Comparison of ENCODE assay signal across 1 cellular context in the genomic region with DNA sequence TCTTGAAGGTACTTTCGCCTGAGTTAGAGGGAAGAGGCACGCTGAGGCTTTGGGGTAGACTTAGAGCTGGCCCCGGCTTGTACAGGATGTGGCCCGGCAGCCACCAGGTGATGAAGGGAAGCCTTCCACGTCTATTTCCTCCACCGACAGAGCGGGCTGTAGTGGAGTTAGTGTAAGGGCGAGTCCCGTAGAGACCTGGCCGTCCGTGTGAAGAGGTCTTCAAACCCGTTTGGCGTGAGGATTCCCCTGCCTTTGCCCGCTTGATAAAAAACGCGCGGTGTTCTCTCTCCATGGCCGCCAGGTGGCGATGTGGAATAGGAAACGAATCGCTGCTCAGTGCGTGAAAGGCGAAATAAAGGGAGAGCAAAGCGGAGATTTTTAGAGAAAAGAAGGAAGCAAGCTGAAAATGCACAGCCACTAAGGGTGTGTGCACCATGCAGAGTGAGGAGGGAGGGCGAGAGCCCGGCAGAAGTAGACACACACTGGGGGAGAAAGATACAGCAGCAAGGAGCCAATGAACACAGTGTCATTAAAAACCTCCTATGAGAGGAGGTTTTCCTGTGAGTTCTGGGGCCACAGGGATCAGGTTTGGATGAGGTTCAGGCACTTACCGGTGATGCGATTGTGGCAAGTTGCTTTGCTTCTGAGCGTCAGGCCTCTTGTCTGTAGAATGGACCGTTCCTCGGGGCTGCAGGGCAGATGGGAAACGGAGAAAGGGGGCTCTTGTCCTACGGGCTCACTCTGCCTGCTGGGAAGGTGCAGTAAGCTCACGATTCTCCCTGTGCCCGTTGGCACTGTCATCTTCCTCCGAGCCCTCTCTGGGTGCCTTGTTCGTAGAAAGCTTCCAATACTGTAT.
TF ChIP-seq lines count a peak whose summit lies in the region.

No MANE protein-coding gene starts in this region.

TF ChIP-seq in K562, 482 proteins besides CTCF, POLR2A, EP300 and RAD21 (continued from another document and continues in another):
- TF ChIP-seq, protein P1, sequence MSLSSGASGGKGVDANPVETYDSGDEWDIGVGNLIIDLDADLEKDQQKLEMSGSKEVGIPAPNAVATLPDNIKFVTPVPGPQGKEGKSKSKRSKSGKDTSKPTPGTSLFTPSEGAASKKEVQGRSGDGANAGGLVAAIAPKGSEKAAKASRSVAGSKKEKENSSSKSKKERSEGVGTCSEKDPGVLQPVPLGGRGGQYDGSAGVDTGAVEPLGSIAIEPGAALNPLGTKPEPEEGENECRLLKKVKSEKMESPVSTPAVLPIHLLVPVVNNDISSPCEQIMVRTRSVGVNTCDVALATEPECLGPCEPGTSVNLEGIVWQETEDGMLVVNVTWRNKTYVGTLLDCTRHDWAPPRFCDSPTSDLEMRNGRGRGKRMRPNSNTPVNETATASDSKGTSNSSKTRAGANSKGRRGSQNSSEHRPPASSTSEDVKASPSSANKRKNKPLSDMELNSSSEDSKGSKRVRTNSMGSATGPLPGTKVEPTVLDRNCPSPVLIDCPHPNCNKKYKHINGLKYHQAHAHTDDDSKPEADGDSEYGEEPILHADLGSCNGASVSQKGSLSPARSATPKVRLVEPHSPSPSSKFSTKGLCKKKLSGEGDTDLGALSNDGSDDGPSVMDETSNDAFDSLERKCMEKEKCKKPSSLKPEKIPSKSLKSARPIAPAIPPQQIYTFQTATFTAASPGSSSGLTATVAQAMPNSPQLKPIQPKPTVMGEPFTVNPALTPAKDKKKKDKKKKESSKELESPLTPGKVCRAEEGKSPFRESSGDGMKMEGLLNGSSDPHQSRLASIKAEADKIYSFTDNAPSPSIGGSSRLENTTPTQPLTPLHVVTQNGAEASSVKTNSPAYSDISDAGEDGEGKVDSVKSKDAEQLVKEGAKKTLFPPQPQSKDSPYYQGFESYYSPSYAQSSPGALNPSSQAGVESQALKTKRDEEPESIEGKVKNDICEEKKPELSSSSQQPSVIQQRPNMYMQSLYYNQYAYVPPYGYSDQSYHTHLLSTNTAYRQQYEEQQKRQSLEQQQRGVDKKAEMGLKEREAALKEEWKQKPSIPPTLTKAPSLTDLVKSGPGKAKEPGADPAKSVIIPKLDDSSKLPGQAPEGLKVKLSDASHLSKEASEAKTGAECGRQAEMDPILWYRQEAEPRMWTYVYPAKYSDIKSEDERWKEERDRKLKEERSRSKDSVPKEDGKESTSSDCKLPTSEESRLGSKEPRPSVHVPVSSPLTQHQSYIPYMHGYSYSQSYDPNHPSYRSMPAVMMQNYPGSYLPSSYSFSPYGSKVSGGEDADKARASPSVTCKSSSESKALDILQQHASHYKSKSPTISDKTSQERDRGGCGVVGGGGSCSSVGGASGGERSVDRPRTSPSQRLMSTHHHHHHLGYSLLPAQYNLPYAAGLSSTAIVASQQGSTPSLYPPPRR (CRISPR knock-in tag; IDR thresholded peaks at IDR 0.05; ENCODE audit: borderline replicate concordance): no peak
- TF ChIP-seq E2F5 (CRISPR knock-in tag; IDR thresholded peaks at IDR 0.05) (0 out of 2 replicates have a peak, but pooled peaks have one; percentile 9), C11orf30 (IDR thresholded peaks at IDR 0.05; ENCODE audit: low read depth) (no peak), ARHGAP35 (IDR thresholded peaks at IDR 0.05; ENCODE audit: partially characterized antibody) (no peak), HIVEP1 (CRISPR knock-in tag; IDR thresholded peaks at IDR 0.05) (no peak), SP1 (CRISPR knock-in tag; IDR thresholded peaks at IDR 0.05) (peak; percentile 60), ARID4B (CRISPR knock-in tag; IDR thresholded peaks at IDR 0.05) (no peak), FOS (IDR thresholded peaks at IDR 0.05; ENCODE audit: extremely low read depth, insufficient read length) (no peak), EHMT2 (IDR thresholded peaks at IDR 0.05) (no peak), ZBTB7A (IDR thresholded peaks at IDR 0.05; ENCODE audit: borderline replicate concordance, control insufficient read depth, low read depth, low read length) (no peak), E2F8 (IDR thresholded peaks at IDR 0.05; ENCODE audit: low read depth, partially characterized antibody) (peak; percentile 28), ZNF436 (CRISPR knock-in tag; IDR thresholded peaks at IDR 0.05) (no peak), NR1H2 (CRISPR knock-in tag; IDR thresholded peaks at IDR 0.05) (no peak), ZFP36 (IDR thresholded peaks at IDR 0.05; ENCODE audit: low read depth, low read length, partially characterized antibody) (no peak), RB1 (IDR thresholded peaks at IDR 0.05; ENCODE audit: low read depth) (peak; percentile 71), ZNF143 (CRISPR knock-in tag; IDR thresholded peaks at IDR 0.05) (no peak), NFIX (CRISPR knock-in tag; IDR thresholded peaks at IDR 0.05; ENCODE audit: low read depth) (no peak), RREB1 (CRISPR knock-in tag; IDR thresholded peaks at IDR 0.05) (no peak), ARID2 (IDR thresholded peaks at IDR 0.05) (peak; percentile 96), CEBPG (CRISPR knock-in tag; IDR thresholded peaks at IDR 0.05) (no peak), CEBPG (tag; conservative IDR thresholded peaks at IDR 0.05 in 1 of 2, IDR thresholded peaks at IDR 0.05 in 1 of 2) (no peak), ZFP30 (CRISPR knock-in tag; IDR thresholded peaks at IDR 0.05; ENCODE audit: borderline replicate concordance) (no peak), ZNF146 (CRISPR knock-in tag; IDR thresholded peaks at IDR 0.05; ENCODE audit: unreplicated experiment) (no peak), WHSC1 (IDR thresholded peaks at IDR 0.05; ENCODE audit: low read length) (no peak), ZNF217 (CRISPR knock-in tag; IDR thresholded peaks at IDR 0.05) (no peak), BCOR (IDR thresholded peaks at IDR 0.05) (no peak), SAFB2 (IDR thresholded peaks at IDR 0.05; ENCODE audit: borderline replicate concordance, low read depth, low read length, severe bottlenecking) (no peak), EZH2 (IDR thresholded peaks at IDR 0.05; ENCODE audit: borderline replicate concordance, low read depth, low read length) (no peak), XRCC3 (IDR thresholded peaks at IDR 0.05) (no peak), TCF7 (IDR thresholded peaks at IDR 0.05; ENCODE audit: borderline replicate concordance) (no peak), NR2F6 (CRISPR knock-in tag; IDR thresholded peaks at IDR 0.05) (no peak), POLR2AphosphoS2 (IDR thresholded peaks at IDR 0.05; ENCODE audit: low read length) (no peak), SIN3B (IDR thresholded peaks at IDR 0.05; ENCODE audit: low read depth) (no peak)
- TF ChIP-seq, protein P2, sequence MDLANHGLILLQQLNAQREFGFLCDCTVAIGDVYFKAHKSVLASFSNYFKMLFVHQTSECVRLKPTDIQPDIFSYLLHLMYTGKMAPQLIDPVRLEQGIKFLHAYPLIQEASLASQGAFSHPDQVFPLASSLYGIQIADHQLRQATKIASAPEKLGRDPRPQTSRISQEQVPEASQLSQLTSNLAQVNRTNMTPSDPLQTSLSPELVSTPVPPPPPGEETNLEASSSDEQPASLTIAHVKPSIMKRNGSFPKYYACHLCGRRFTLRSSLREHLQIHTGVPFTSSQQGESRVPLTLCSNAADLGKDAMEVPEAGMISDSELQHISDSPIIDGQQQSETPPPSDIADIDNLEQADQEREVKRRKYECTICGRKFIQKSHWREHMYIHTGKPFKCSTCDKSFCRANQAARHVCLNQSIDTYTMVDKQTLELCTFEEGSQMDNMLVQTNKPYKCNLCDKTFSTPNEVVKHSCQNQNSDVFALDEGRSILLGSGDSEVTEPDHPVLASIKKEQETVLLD (IDR thresholded peaks at IDR 0.05): no peak
